25 cellular contexts compared by ENCODE assay signal in genomic region chr11:86149813-86150212, GRCh38.
"Had no signal": no experiment of that assay in that cellular context is flagged by ENCODE, and none has a peak within 500 bp of the region (broad histone marks: within the 10 kb centered on the region; RNA-seq: fewer than 3 reads in every experiment).

No MANE protein-coding gene starts in this region.

- H3K27ac Mint-ChIP-seq: activated B cell treated with CpG ODN at 0.5 μM for 24 hours; activated CD4-positive, alpha-beta memory T cell treated with anti-CD3 and anti-CD28 coated beads for 36 hours; activated naive CD8-positive, alpha-beta T cell treated with anti-CD3 and anti-CD28 coated beads for 36 hours; brain; nephron progenitor cell; stimulated activated naive CD8-positive, alpha-beta T cell treated with anti-CD3 and anti-CD28 coated beads, Interleukin-15, amount 100 ng/mL, for 72 hours had no signal

- FAIRE-seq: keratinocyte had no signal

- H3K36me3 Mint-ChIP-seq: activated CD4-positive, alpha-beta memory T cell treated with anti-CD3 and anti-CD28 coated beads for 36 hours; activated naive CD8-positive, alpha-beta T cell treated with anti-CD3 and anti-CD28 coated beads for 36 hours; brain had no signal

- H3K36me3 ChIP-seq: esophagus muscularis mucosa, upper lobe of right lung had no signal

- H3K4me3 Mint-ChIP-seq: activated B cell treated with CpG ODN at 0.5 μM for 24 hours; activated CD4-positive, alpha-beta memory T cell treated with anti-CD3 and anti-CD28 coated beads for 36 hours; activated naive CD8-positive, alpha-beta T cell treated with anti-CD3 and anti-CD28 coated beads for 36 hours; brain; central memory CD8-positive, alpha-beta T cell; dendritic cell treated with granulocyte-macrophage colony-stimulating factor and Interleukin-4, amounts not matched to agents 40 ng/mL and 50 ng/mL, for 4 days; nephron progenitor cell; stimulated activated naive CD8-positive, alpha-beta T cell treated with anti-CD3 and anti-CD28 coated beads, Interleukin-15, amount 100 ng/mL, for 72 hours had no signal

- H3K27ac ChIP-seq: upper lobe of right lung had no signal

- H3K27me3 ChIP-seq: esophagus muscularis mucosa, testis, upper lobe of right lung had no signal

- DNase-seq: activated B cell treated with CpG ODN at 0.5 μM for 24 hours; activated CD4-positive, alpha-beta memory T cell treated with anti-CD3 and anti-CD28 coated beads for 36 hours; activated CD4-positive, alpha-beta T cell treated with anti-CD3 and anti-CD28 coated beads for 4 hours; activated naive CD4-positive, alpha-beta T cell; activated naive CD8-positive, alpha-beta T cell treated with anti-CD3 and anti-CD28 coated beads for 36 hours; activated T-cell treated with anti-CD3 and anti-CD28 coated beads for 4 hours; amygdala; effector memory CD4-positive, alpha-beta T cell; foreskin fibroblast; midbrain; nephron progenitor cell; nucleus accumbens; stimulated activated CD4-positive, alpha-beta T cell treated with anti-CD3 and anti-CD28 coated beads, Interleukin-4, amount 100 ng/mL, for 1 hour; stimulated activated naive CD8-positive, alpha-beta T cell treated with anti-CD3 and anti-CD28 coated beads, Interleukin-15, amount 100 ng/mL, for 72 hours; T-helper 1 cell; T-helper 9 cell; testis; upper lobe of right lung had no signal

- ATAC-seq: left lobe of liver; stimulated activated naive CD8-positive, alpha-beta T cell treated with anti-CD3 and anti-CD28 coated beads, Interleukin-15, amount 100 ng/mL, for 72 hours; upper lobe of right lung had no signal

- H3K4me3 ChIP-seq: esophagus muscularis mucosa, smooth muscle cell, testis, upper lobe of right lung had no signal

- H3K9me3 ChIP-seq: esophagus muscularis mucosa, testis, upper lobe of right lung had no signal

- H3K27me3 Mint-ChIP-seq: activated B cell treated with CpG ODN at 0.5 μM for 24 hours; activated CD4-positive, alpha-beta memory T cell treated with anti-CD3 and anti-CD28 coated beads for 36 hours; activated naive CD8-positive, alpha-beta T cell treated with anti-CD3 and anti-CD28 coated beads for 36 hours; central memory CD8-positive, alpha-beta T cell; dendritic cell treated with granulocyte-macrophage colony-stimulating factor and Interleukin-4, amounts not matched to agents 40 ng/mL and 50 ng/mL, for 4 days had no signal

- H3K9me3 Mint-ChIP-seq: activated B cell treated with CpG ODN at 0.5 μM for 24 hours; activated CD4-positive, alpha-beta memory T cell treated with anti-CD3 and anti-CD28 coated beads for 36 hours; activated naive CD8-positive, alpha-beta T cell treated with anti-CD3 and anti-CD28 coated beads for 36 hours; brain; central memory CD8-positive, alpha-beta T cell; dendritic cell treated with granulocyte-macrophage colony-stimulating factor and Interleukin-4, amounts not matched to agents 40 ng/mL and 50 ng/mL, for 4 days; nephron progenitor cell had no signal
